ENCODE assay signal across 7 cellular contexts in the genomic region with DNA sequence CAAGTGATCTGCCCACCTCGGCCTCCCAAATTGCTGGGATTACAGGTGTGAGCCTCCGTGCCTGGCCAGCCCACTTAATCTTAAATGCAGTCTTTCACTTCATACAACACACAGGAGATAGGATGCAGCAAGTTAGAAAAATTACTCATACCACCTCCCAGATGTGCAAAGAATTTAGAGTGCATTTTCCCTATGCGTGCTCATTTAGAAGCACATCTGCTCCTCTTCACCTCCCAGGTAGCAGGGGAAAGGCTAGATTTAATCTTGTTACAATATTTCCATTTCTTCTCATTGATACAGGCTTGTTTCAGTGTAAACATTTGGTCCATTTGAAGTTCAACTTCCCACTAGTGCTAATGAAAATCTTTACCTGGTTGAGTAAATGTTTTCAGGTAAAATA. TPM values are rescaled to one million over a fixed set of nuclear protein-coding genes. Genes with fewer than 3 reads are reported as not detected.
A peak's percentile ranks its signal among the peaks of the same experiment; 100 is the strongest.
DNase-seq lines count a peak whose midpoint lies in the region; ATAC-seq, FAIRE-seq and TF ChIP-seq lines count a peak whose summit lies in the region.
"Not testable (repeated sequence)": the region's sequence is repeated elsewhere in the genome, so short reads cannot be mapped to it uniquely, and the experiment has no call there.

No MANE protein-coding gene starts in this region.

- CTCF ChIA-PET in A549 (lab: Yijun Ruan, JAX) (interaction anchor here (1.2 to 2.7 kb wide), 3 partner anchors 30 to 113 kb away, joined by 3 to 9 read pairs (median 3); no protein-coding TSS in a partner anchor), PC-9 (lab: Charles Lee) (interaction anchor here (2.0 kb wide), 1 partner anchor 43 kb away, joined by 13 read pairs; no protein-coding TSS in a partner anchor)

- intact Hi-C loops in PC-9 (cut with micrococcal nuclease; ENCODE audit: unreplicated experiment), result loop anchor here (1.0 to 5.0 kb wide), 2 partner anchors 44 to 184 kb away; no protein-coding TSS in a partner anchor

- not testable (repeated sequence) for H3K9me2 ChIP-seq in PC-9 (ENCODE audit: insufficient read depth)

- not testable (repeated sequence) for TF ChIP-seq CTCF in A549 (IDR thresholded peaks at IDR 0.05); PC-9 (conservative IDR thresholded peaks at IDR 0.05); foreskin keratinocyte (conservative IDR thresholded peaks at IDR 0.05)

- TF ChIP-seq POLR2A in A549 (IDR thresholded peaks at IDR 0.05; ENCODE audit: low read length), result not testable (repeated sequence)

- POLR2A ChIA-PET in A549 (lab: Yijun Ruan, JAX) (interaction anchor here (0.6 to 2.9 kb wide), 3 partner anchors 36 to 48 kb away, joined by 3 to 36 read pairs (median 6); no protein-coding TSS in a partner anchor), PC-9 (lab: Charles Lee; ENCODE audit: unreplicated experiment) (interaction anchor here (0.6 to 2.3 kb wide), 6 partner anchors 23 to 297 kb away, joined by 3 to 77 read pairs (median 10); no protein-coding TSS in a partner anchor)

- H2AFZ ChIP-seq in PC-9; trophoblast cell (ENCODE audit: insufficient read depth, low read length, poor library complexity): not testable (repeated sequence)

- BruUV-seq in PC-9 (replicated peaks; lab: Mats Ljungman, UMichigan), result not testable (repeated sequence)

- H3K18ac ChIP-seq in trophoblast cell (ENCODE audit: low read length), result not testable (repeated sequence)

- DNase-seq in A549 (ENCODE audit: low read depth in 1 of 2, low spot score in 1 of 2); HTR-8/SVneo (ENCODE audit: insufficient read length, low spot score); PC-9; urothelium cell line (ENCODE audit: low spot score): not testable (repeated sequence)
- peak in 1 of 2 donors; percentile 53 for DNase-seq in foreskin keratinocyte
- DNase-seq in trophoblast cell, result peak; percentile 26 to 58

- not testable (repeated sequence) for H3K4me3 Mint-ChIP-seq in activated T-helper 17 cell treated with anti-CD3 and anti-CD28 coated beads, Interleukin-2, amount 50 U/mL, for 72 hours

- not testable (repeated sequence) for H2BK120ac ChIP-seq in trophoblast cell (ENCODE audit: insufficient read depth, low read length, poor library complexity)

- H3F3A ChIP-seq in PC-9 (ENCODE audit: insufficient read depth, low read depth), result peaks cover 58% of the 10 kb centered on the region

- H2BK5ac ChIP-seq in trophoblast cell (ENCODE audit: low read depth, low read length, poor library complexity), result not testable (repeated sequence)

- H3K9me3 ChIP-seq in A549; PC-9 (ENCODE audit: insufficient read depth, low read depth); trophoblast cell (ENCODE audit: insufficient read depth, low read depth, low read length): not testable (repeated sequence)

- H2AK5ac ChIP-seq in trophoblast cell (ENCODE audit: low read length), result not testable (repeated sequence)

- not testable (repeated sequence) for H3K27me3 ChIP-seq in PC-9 (ENCODE audit: insufficient read depth, low read depth); foreskin keratinocyte; trophoblast cell (ENCODE audit: insufficient read depth, low read length)

- not testable (repeated sequence) for H3K27me3 Mint-ChIP-seq in activated T-helper 17 cell treated with anti-CD3 and anti-CD28 coated beads, Interleukin-2, amount 50 U/mL, for 72 hours

- peaks cover 46% of the 10 kb centered on the region for H3K79me2 ChIP-seq in PC-9 (ENCODE audit: low read depth)
- H3K79me2 ChIP-seq in trophoblast cell (ENCODE audit: control insufficient read depth, insufficient read depth, low read length, poor library complexity), result not testable (repeated sequence)

- not testable (repeated sequence) for H3K9me3 Mint-ChIP-seq in activated T-helper 17 cell treated with anti-CD3 and anti-CD28 coated beads, Interleukin-2, amount 50 U/mL, for 72 hours

- H3K4me1 Mint-ChIP-seq in activated T-helper 17 cell treated with anti-CD3 and anti-CD28 coated beads, Interleukin-2, amount 50 U/mL, for 72 hours, result not testable (repeated sequence)

- H2BK12ac ChIP-seq in trophoblast cell (ENCODE audit: low read length), result not testable (repeated sequence)

- not testable (repeated sequence) for H3K14ac ChIP-seq in trophoblast cell (ENCODE audit: low read length)

- 81% methylated on average over 2 of the region's 3 CpGs for WGBS in A549 (ENCODE audit: missing lambda C conversion rate)
- WGBS in trophoblast cell (ENCODE audit: extremely low coverage, insufficient coverage, insufficient read length), result no CpG with 5 or more reads among the region's 3 CpGs

- H3K23ac ChIP-seq in trophoblast cell (ENCODE audit: low read length), result not testable (repeated sequence)

- peaks cover 22% of the 10 kb centered on the region for H3K36me3 ChIP-seq in PC-9 (ENCODE audit: low read depth)
- not testable (repeated sequence) for H3K36me3 ChIP-seq in trophoblast cell (ENCODE audit: control insufficient read depth in 1 of 2, insufficient read depth in 2 of 2, low read length in 2 of 2)

- peaks cover 41% of the 10 kb centered on the region for H3K4me1 ChIP-seq in A549
- H3K4me1 ChIP-seq in PC-9 (replicated peaks; ENCODE audit: insufficient read depth), result peaks cover 56% of the 10 kb centered on the region
- H3K4me1 ChIP-seq in foreskin keratinocyte, result peaks cover 14% of the 10 kb centered on the region
- not testable (repeated sequence) for H3K4me1 ChIP-seq in trophoblast cell (ENCODE audit: control insufficient read depth in 1 of 2, insufficient read depth in 2 of 2, low read length in 2 of 2)

- H4K12ac ChIP-seq in trophoblast cell (ENCODE audit: low read depth, low read length), result not testable (repeated sequence)

- TF ChIP-seq EP300 in A549 (IDR thresholded peaks at IDR 0.05), result not testable (repeated sequence)

- not testable (repeated sequence) for ATAC-seq in A549; activated T-helper 17 cell treated with anti-CD3 and anti-CD28 coated beads, Interleukin-2, amount 50 U/mL, for 72 hours (replicated peaks)
- ATAC-seq in foreskin keratinocyte, result peak; percentile 27

- H4K20me1 ChIP-seq in PC-9 (ENCODE audit: insufficient read depth), result not testable (repeated sequence)

- H3K4ac ChIP-seq in trophoblast cell (ENCODE audit: low read depth, low read length), result not testable (repeated sequence)

- not testable (repeated sequence) for FAIRE-seq in A549 (lab: Jason Lieb, UNC)
- peak; percentile 16 for FAIRE-seq in HTR-8/SVneo (lab: Jason Lieb, UNC)
- peak; percentile 99 for FAIRE-seq in urothelium cell line (lab: Jason Lieb, UNC)

- H3K27ac Mint-ChIP-seq in activated T-helper 17 cell treated with anti-CD3 and anti-CD28 coated beads, Interleukin-2, amount 50 U/mL, for 72 hours, result peak overlapping the region; percentile 35

- peak overlapping the region; percentile 84 for H3K4me2 ChIP-seq in A549
- peak overlapping the region; percentile 90 for H3K4me2 ChIP-seq in PC-9
- not testable (repeated sequence) for H3K4me2 ChIP-seq in trophoblast cell (ENCODE audit: low read length)

- peak overlapping the region; percentile 85 to 94 for H3K27ac ChIP-seq in A549
- H3K27ac ChIP-seq in PC-9, result peak overlapping the region; percentile 96
- not testable (repeated sequence) for H3K27ac ChIP-seq in foreskin keratinocyte; trophoblast cell (ENCODE audit: low read depth, low read length)

- H3K9ac ChIP-seq in trophoblast cell (ENCODE audit: low read length), result not testable (repeated sequence)

- H4K8ac ChIP-seq in trophoblast cell (ENCODE audit: low read depth, low read length), result not testable (repeated sequence)

- not testable (repeated sequence) for TF ChIP-seq RAD21 in A549 (conservative IDR thresholded peaks at IDR 0.05 in 1 of 2, IDR thresholded peaks at IDR 0.05 in 1 of 2)

- not testable (repeated sequence) for H3K4me3 ChIP-seq in A549; trophoblast cell (ENCODE audit: low read depth, low read length)
- peak overlapping the region; percentile 68; the same call in 1 of the 2 replicates for H3K4me3 ChIP-seq in PC-9

- H3K79me1 ChIP-seq in trophoblast cell (ENCODE audit: low read length), result not testable (repeated sequence)

- H3K36me3 Mint-ChIP-seq in activated T-helper 17 cell treated with anti-CD3 and anti-CD28 coated beads, Interleukin-2, amount 50 U/mL, for 72 hours (ENCODE audit: low read depth), result not testable (repeated sequence)

- H4K91ac ChIP-seq in trophoblast cell (ENCODE audit: low read depth, low read length), result not testable (repeated sequence)

RNA-seq across cellular contexts. Expression of a gene that starts 39.1 kb away (rescaled TPM):
- polyA plus RNA-seq in A549 (2011; rRNA removed) (174 and 196 TPM in 2 replicates), A549 (2017; fragmentation: RNase III; extraction: RNeasy Plus Mini Kit Qiagen cat#74134 plus additional on column Dnase treatment) (132 to 160 TPM (median 159 TPM) in 3 replicates), foreskin keratinocyte (48.7 and 55.4 TPM in 2 replicates)
- 187 and 232 TPM in 2 replicates for polyA plus RNA-seq in A549 (2012; cell fraction: cytosol; rRNA removed)
- 218 and 317 TPM in 2 replicates for polyA plus RNA-seq in A549 (2012; cell fraction: nucleus; rRNA removed)
- polyA minus RNA-seq in A549 (2011; rRNA and poly(A)+ RNA removed), result 302 and 322 TPM in 2 replicates
- total RNA-seq in PC-9 (2021) (188 and 203 TPM in 2 replicates), foreskin keratinocyte (80.1 and 83.4 TPM in 2 replicates)
- total RNA-seq in activated T-helper 17 cell treated with anti-CD3 and anti-CD28 coated beads, Interleukin-2, amount 50 U/mL, for 72 hours, result 10 to 100 TPM; 18.6 to 86.1 TPM
- 125 and 128 TPM in 2 replicates for polyA plus RNA-seq in trophoblast cell (2013)
